In the genomic region with DNA sequence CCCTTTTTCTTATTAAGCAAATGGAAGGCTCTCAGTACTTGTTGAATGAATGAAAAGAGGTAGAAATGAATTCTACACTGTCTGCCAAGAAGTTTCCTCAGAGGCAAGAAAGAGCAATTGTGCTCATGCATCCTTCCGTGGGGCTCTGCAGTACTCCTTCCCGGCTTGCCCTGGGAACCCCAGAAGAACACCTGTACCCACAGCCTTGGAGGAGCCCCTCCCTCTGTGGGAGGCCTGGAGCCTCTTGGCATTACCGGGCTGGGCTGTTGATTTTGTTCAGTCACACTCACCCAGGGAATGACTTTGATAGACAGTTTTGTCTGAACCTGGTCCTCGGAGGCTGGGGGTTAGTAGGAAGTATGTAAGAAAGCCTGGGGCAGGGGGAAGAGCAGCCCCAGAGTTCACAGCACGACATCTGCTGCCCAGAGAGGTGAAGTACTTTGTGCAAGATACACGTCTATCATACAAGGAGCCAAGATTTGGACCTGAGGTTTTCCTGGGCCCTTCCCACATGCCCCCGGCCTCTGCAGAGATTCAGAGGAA, we compare ENCODE assay signal across 9 cellular contexts.
DNase-seq lines count a peak whose midpoint lies in the region; ATAC-seq and TF ChIP-seq lines count a peak whose summit lies in the region.
"Had no signal": no experiment of that assay in that cellular context is flagged by ENCODE, and none has a peak within 500 bp of the region (broad histone marks: within the 10 kb centered on the region; RNA-seq: fewer than 3 reads in every experiment).

No MANE protein-coding gene starts in this region.

- H3K9me2 ChIP-seq in PC-3 (replicated peaks; ENCODE audit: low read length): no peaks in the 10 kb centered on the region

- no peak for TF ChIP-seq CTCF in AG04450 (IDR thresholded peaks at IDR 0.05; ENCODE audit: low read depth, low read length)
- no peak; the same call in 1 of the 2 replicates for TF ChIP-seq CTCF in PC-3 (conservative IDR thresholded peaks at IDR 0.05; ENCODE audit: low read depth, low read length)
- TF ChIP-seq CTCF in neural progenitor cell (IDR thresholded peaks at IDR 0.05): no peak

- H3K27ac ChIP-seq in AG04450 (ENCODE audit: low read depth, low read length) (peak overlapping the region; percentile 96), PC-3 (ENCODE audit: low read length) (peak overlapping the region; percentile 83), duodenal mucosa (ENCODE audit: low read depth, low read length) (no peak overlapping the region), neural progenitor cell (no peak overlapping the region)

- H3K9me3 ChIP-seq in AG04450 (ENCODE audit: control insufficient read depth, insufficient read depth, low read length) (no peaks in the 10 kb centered on the region; the same call in 1 of the 2 replicates), PC-3 (ENCODE audit: low read length) (no peaks in the 10 kb centered on the region), duodenal mucosa (ENCODE audit: control insufficient read depth in 1 of 2, low read length in 2 of 2) (no peaks in the 10 kb centered on the region), neural progenitor cell (ENCODE audit: low read depth) (no peaks in the 10 kb centered on the region)

- H3K4me2 ChIP-seq in PC-3 (ENCODE audit: low read length): 0 out of 2 replicates have a peak overlapping the region, but pooled peaks have one; percentile 48
- no peak overlapping the region for H3K4me2 ChIP-seq in neural progenitor cell

- H3K4me3 ChIP-seq in AG04450 (ENCODE audit: low read depth, low read length) (no peak overlapping the region), PC-3 (ENCODE audit: low read length) (no peak overlapping the region), duodenal mucosa (ENCODE audit: low read depth in 1 of 2, low read length in 2 of 2) (peak overlapping the region; percentile 48 to 55), neural progenitor cell (no peak overlapping the region)

- no peak for ATAC-seq in PC-3
- no peak for ATAC-seq in GM21447 (IDR thresholded peaks at IDR 0.05; ENCODE audit: unreplicated experiment)
- ATAC-seq: SK-N-SH treated with all-trans-retinoic acid at 6 μM for 48 hours had no signal

- peaks cover 27% of the 10 kb centered on the region for H3K4me1 ChIP-seq in PC-3 (ENCODE audit: insufficient read depth, low read length)
- peaks cover 0 to 7% of the 10 kb centered on the region in 2 donors for H3K4me1 ChIP-seq in duodenal mucosa (ENCODE audit: control insufficient read depth in 1 of 2, insufficient read depth in 2 of 2, low read length in 2 of 2)
- H3K4me1 ChIP-seq in neural progenitor cell: no peaks in the 10 kb centered on the region

- no peak overlapping the region for H2AFZ ChIP-seq in PC-3 (ENCODE audit: low read length)
- peak overlapping the region; percentile 42 for H2AFZ ChIP-seq in neural progenitor cell (replicated peaks)

- H4K20me1 ChIP-seq in PC-3 (ENCODE audit: low read length) (no peaks in the 10 kb centered on the region), neural progenitor cell (ENCODE audit: low read depth) (no peaks in the 10 kb centered on the region)

- no peak overlapping the region for H3K4me3 Mint-ChIP-seq in neural progenitor cell

- H3K79me2 ChIP-seq in PC-3 (ENCODE audit: low read length) (no peaks in the 10 kb centered on the region), neural progenitor cell (ENCODE audit: low read depth) (no peaks in the 10 kb centered on the region)

- H3K36me3 Mint-ChIP-seq in neural progenitor cell: no peaks in the 10 kb centered on the region

- intact Hi-C loops in PC-3 (cut with micrococcal nuclease): no loop called here

- CTCF ChIA-PET in AG04450 (lab: Charles Lee) (interaction anchor here (2.8 kb wide), 1 partner anchor 117 kb away, joined by 10 read pairs; no protein-coding TSS in a partner anchor), PC-3 (lab: Charles Lee) (no interaction called here)

- peaks cover 4% of the 10 kb centered on the region for H3K4me1 Mint-ChIP-seq in neural progenitor cell

- H3K9me3 Mint-ChIP-seq in neural progenitor cell: peaks cover 9% of the 10 kb centered on the region

- H3K36me3 ChIP-seq in PC-3 (ENCODE audit: low read depth, low read length): no peaks in the 10 kb centered on the region
- no peaks in the 10 kb centered on the region for H3K36me3 ChIP-seq in duodenal mucosa (ENCODE audit: control insufficient read depth in 1 of 2, insufficient read depth in 2 of 2, low read length in 2 of 2)
- H3K36me3 ChIP-seq in neural progenitor cell: no peaks in the 10 kb centered on the region

- H3K27ac Mint-ChIP-seq in neural progenitor cell: peak overlapping the region; percentile 94

- H3K27me3 Mint-ChIP-seq in neural progenitor cell (ENCODE audit: insufficient read depth, low read depth): peaks cover 6% of the 10 kb centered on the region

- no peak overlapping the region for H3K9ac ChIP-seq in PC-3 (ENCODE audit: low read length)
- H3K9ac ChIP-seq in duodenal mucosa (ENCODE audit: low read depth in 1 of 2, low read length in 2 of 2): peak overlapping the region in 1 of 2 donors; percentile 45
- no peak overlapping the region for H3K9ac ChIP-seq in neural progenitor cell

- H3F3A ChIP-seq in PC-3 (ENCODE audit: low read length, unreplicated experiment) (no peaks in the 10 kb centered on the region), neural progenitor cell (ENCODE audit: low read depth) (no peaks in the 10 kb centered on the region)

- H3K27me3 ChIP-seq in AG04450 (ENCODE audit: control insufficient read depth, insufficient read depth, low read length) (no peaks in the 10 kb centered on the region), PC-3 (ENCODE audit: low read length) (no peaks in the 10 kb centered on the region), duodenal mucosa (ENCODE audit: control insufficient read depth in 1 of 2, insufficient read depth in 2 of 2, low read length in 2 of 2) (peaks cover 0 to 2% of the 10 kb centered on the region in 2 donors), neural progenitor cell (no peaks in the 10 kb centered on the region)

- POLR2A ChIA-PET in AG04450 (lab: Yijun Ruan, JAX): interaction anchor here (1.2 to 2.8 kb wide), 2 partner anchors 27 to 31 kb away, joined by 4 to 19 read pairs; no protein-coding TSS in a partner anchor
- POLR2A ChIA-PET in PC-3 (lab: Charles Lee; ENCODE audit: unreplicated experiment): no interaction called here

- DNase-seq in AG04450 (ENCODE audit: low read depth, low spot score) (no peak), PC-3 (no peak), neural progenitor cell (ENCODE audit: low spot score) (no peak), iPS-NIHi11 (ENCODE audit: low spot score) (no peak), midbrain (lab: John Stamatoyannopoulos, UW) (no peak), erythroblast (lab: John Stamatoyannopoulos, UW) (no peak)

- BruUV-seq in PC-3 (replicated peaks; lab: Mats Ljungman, UMichigan): no TSS peak

- TF ChIP-seq POLR2A in erythroblast (IDR thresholded peaks at IDR 0.05; ENCODE audit: low read length): no peak

Comparison
In these comparisons a context has a peak if more than half of its experiments do, and no peak if none do; other contexts are left out.
1. H3K27ac ChIP-seq: peak in AG04450 (single experiment) and PC-3 (single experiment); none in duodenal mucosa (single experiment) and neural progenitor cell (single experiment).
2. H3K4me3 ChIP-seq: peak in duodenal mucosa (2 of 2); none in AG04450 (single experiment), PC-3 (single experiment) and neural progenitor cell (single experiment).